Comparison of ENCODE assay signal across 20 cellular contexts in the genomic region with DNA sequence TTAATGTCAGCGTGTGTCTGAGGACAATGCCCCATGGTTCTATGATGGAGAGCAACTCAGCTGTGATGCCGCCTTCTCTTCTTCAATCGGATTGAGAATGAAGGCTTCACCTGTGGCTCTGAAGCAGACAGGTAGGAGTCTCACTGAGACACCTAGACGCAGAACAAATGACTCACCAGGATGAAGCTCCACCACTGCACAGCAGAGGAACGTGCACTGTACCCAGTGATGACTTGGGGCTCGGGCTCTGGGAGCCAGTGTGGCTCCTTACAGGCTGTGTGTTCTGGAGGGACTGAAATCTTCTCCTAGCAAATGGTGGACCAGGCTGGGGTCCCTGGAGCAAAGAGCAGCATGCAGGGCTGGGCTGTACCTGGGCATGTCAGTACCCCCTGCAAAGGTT. TPM values are rescaled to one million over a fixed set of nuclear protein-coding genes. Genes with fewer than 3 reads are reported as not detected.
"Had no signal": no experiment of that assay in that cellular context is flagged by ENCODE, and none has a peak within 500 bp of the region (broad histone marks: within the 10 kb centered on the region; RNA-seq: fewer than 3 reads in every experiment).

No MANE protein-coding gene starts in this region.

- H3K27ac Mint-ChIP-seq: activated T-helper 17 cell treated with anti-CD3 and anti-CD28 coated beads, Interleukin-2, amount 50 U/mL, for 72 hours; effector memory CD8-positive, alpha-beta T cell; naive thymus-derived CD4-positive, alpha-beta T cell; stimulated activated memory B cell treated with anti-CD40 and anti-IgM and Interleukin-4, amounts not matched to agents 10 μg/mL and 1 μg/mL and 100 μg/mL, for 72 hours had no signal

- FAIRE-seq: urothelium cell line had no signal

- H3K27me3 ChIP-seq: gastroesophageal sphincter, heart right ventricle, neutrophil had no signal

- H3K27ac ChIP-seq: epithelial cell of prostate, gastroesophageal sphincter, heart right ventricle, neutrophil had no signal

- DNase-seq: activated CD4-positive, CD25-positive, alpha-beta regulatory T cell treated with anti-CD3 and anti-CD28 coated beads, Interleukin-2, amount 50 U/mL, for 72 hours; activated naive CD4-positive, alpha-beta T cell treated with Interleukin-2 at 50 U/mL for 16 hours; aorta; dermis blood vessel endothelial cell; effector memory CD8-positive, alpha-beta T cell; naive thymus-derived CD4-positive, alpha-beta T cell; retina; stimulated activated CD4-positive, alpha-beta T cell treated with anti-CD3 and anti-CD28 coated beads, Interleukin-2, amount 100 ng/mL, for 48 hours had no signal

- ATAC-seq: activated T-helper 17 cell treated with anti-CD3 and anti-CD28 coated beads, Interleukin-2, amount 50 U/mL, for 72 hours; effector memory CD8-positive, alpha-beta T cell; gastroesophageal sphincter; naive thymus-derived CD4-positive, alpha-beta T cell; stimulated activated memory B cell treated with anti-CD40 and anti-IgM and Interleukin-4, amounts not matched to agents 10 μg/mL and 1 μg/mL and 100 μg/mL, for 72 hours had no signal

- H3K9me3 ChIP-seq: gastroesophageal sphincter, heart right ventricle, neutrophil had no signal

- H3K4me3 ChIP-seq: gastroesophageal sphincter, heart right ventricle, lung had no signal

- H3K36me3 Mint-ChIP-seq: naive thymus-derived CD4-positive, alpha-beta T cell; stimulated activated memory B cell treated with anti-CD40 and anti-IgM and Interleukin-4, amounts not matched to agents 10 μg/mL and 1 μg/mL and 100 μg/mL, for 72 hours had no signal

- H3K4me3 Mint-ChIP-seq: activated T-helper 17 cell treated with anti-CD3 and anti-CD28 coated beads, Interleukin-2, amount 50 U/mL, for 72 hours; effector memory CD8-positive, alpha-beta T cell; naive thymus-derived CD4-positive, alpha-beta T cell; stimulated activated memory B cell treated with anti-CD40 and anti-IgM and Interleukin-4, amounts not matched to agents 10 μg/mL and 1 μg/mL and 100 μg/mL, for 72 hours had no signal

- H3K36me3 ChIP-seq: gastroesophageal sphincter, heart right ventricle, neutrophil had no signal

- H3K9me3 Mint-ChIP-seq: activated T-helper 17 cell treated with anti-CD3 and anti-CD28 coated beads, Interleukin-2, amount 50 U/mL, for 72 hours; effector memory CD8-positive, alpha-beta T cell; stimulated activated memory B cell treated with anti-CD40 and anti-IgM and Interleukin-4, amounts not matched to agents 10 μg/mL and 1 μg/mL and 100 μg/mL, for 72 hours had no signal

- H3K27me3 Mint-ChIP-seq: effector memory CD8-positive, alpha-beta T cell had no signal

RNA-seq across cellular contexts. Expression of a gene that starts 44.0 kb away (rescaled TPM):
- total RNA-seq: aorta; cerebellum; dermis blood vessel endothelial cell; gastroesophageal sphincter; heart right ventricle; left colon; lung; mononuclear cell; naive thymus-derived CD4-positive, alpha-beta T cell; skeletal muscle tissue had no signal
